Comparison of ENCODE assay signal across 13 cellular contexts in the genomic region with DNA sequence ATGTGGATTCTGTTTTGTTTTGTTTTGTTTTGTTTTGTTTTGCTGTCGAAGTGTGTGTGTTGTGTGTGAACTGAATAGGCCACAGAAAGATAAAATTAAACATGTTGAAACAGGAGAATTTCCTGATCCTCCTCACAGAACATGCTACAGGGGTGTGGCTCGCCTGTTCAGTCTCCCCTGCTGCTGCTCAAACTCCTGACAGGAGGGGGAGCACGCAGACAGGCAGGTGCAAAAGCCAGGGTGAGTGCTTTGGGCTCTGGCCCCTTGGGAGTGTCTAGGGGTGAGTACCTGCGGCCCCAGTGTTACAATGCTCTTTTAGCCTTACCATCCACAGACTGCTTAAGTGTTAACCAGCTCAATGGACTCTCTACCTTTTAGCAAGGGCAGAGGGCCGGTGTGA.
DNase-seq lines count a peak whose midpoint lies in the region; ATAC-seq and TF ChIP-seq lines count a peak whose summit lies in the region.
"Had no signal": no experiment of that assay in that cellular context is flagged by ENCODE, and none has a peak within 500 bp of the region (broad histone marks: within the 10 kb centered on the region; RNA-seq: fewer than 3 reads in every experiment).

No MANE protein-coding gene starts in this region.

- H3K9me3 ChIP-seq in endodermal cell (ENCODE audit: control insufficient read depth, low read length) (no peaks in the 10 kb centered on the region), esophagus squamous epithelium (no peaks in the 10 kb centered on the region)
- H3K9me3 ChIP-seq: adrenal gland had no signal

- 0 to 61% methylated on average over 1 to 5 of the region's 5 CpGs for WGBS in endodermal cell (ENCODE audit: insufficient coverage in 1 of 2, insufficient read length in 1 of 2), 2 experiments
- WGBS in esophagus squamous epithelium, 2 donors: 29 to 34% methylated on average over 5 of the region's 5 CpGs

- ATAC-seq in GM21367 (IDR thresholded peaks at IDR 0.05; ENCODE audit: unreplicated experiment) (peak; percentile 84), HG03442 (IDR thresholded peaks at IDR 0.05; ENCODE audit: unreplicated experiment) (peak; percentile 82)

- H3K36me3 Mint-ChIP-seq in endodermal cell (ENCODE audit: low read depth): no peaks in the 10 kb centered on the region
- H3K36me3 Mint-ChIP-seq: CD4-positive, CD25-positive, alpha-beta regulatory T cell had no signal

- TF ChIP-seq CTCF in GM12865 (IDR thresholded peaks at IDR 0.05; ENCODE audit: insufficient read depth, low read depth, low read length, missing control alignments) (peak; percentile 27), endodermal cell (conservative IDR thresholded peaks at IDR 0.05) (peak; percentile 52), esophagus squamous epithelium (IDR thresholded peaks at IDR 0.05) (peak in 1 of 6 experiments; percentile 34)

- H3K4me1 ChIP-seq in endodermal cell (ENCODE audit: control insufficient read depth, insufficient read depth, low read length) (no peaks in the 10 kb centered on the region), esophagus squamous epithelium (no peaks in the 10 kb centered on the region)
- H3K4me1 ChIP-seq: adrenal gland had no signal

- H3K27me3 ChIP-seq in endodermal cell (ENCODE audit: control insufficient read depth, insufficient read depth, low read length, poor library complexity, severe bottlenecking) (no peaks in the 10 kb centered on the region), esophagus squamous epithelium (no peaks in the 10 kb centered on the region)
- H3K27me3 ChIP-seq: adrenal gland had no signal

- no peaks in the 10 kb centered on the region for H3K4me1 Mint-ChIP-seq in endodermal cell
- H3K4me1 Mint-ChIP-seq: CD4-positive, CD25-positive, alpha-beta regulatory T cell had no signal

- H3K27me3 Mint-ChIP-seq in endodermal cell (ENCODE audit: insufficient read depth): no peaks in the 10 kb centered on the region
- H3K27me3 Mint-ChIP-seq: CD4-positive, CD25-positive, alpha-beta regulatory T cell had no signal

- peak; percentile 43 for DNase-seq in GM12865 (ENCODE audit: low read depth)
- DNase-seq in endodermal cell: peak; percentile 72
- DNase-seq in ecto neural progenitor cell (ENCODE audit: low spot score): no peak
- no peak for DNase-seq in GDM1 (lab: John Stamatoyannopoulos, UW)
- no peak for DNase-seq in T-helper 1 cell
- DNase-seq in esophagus squamous epithelium (lab: John Stamatoyannopoulos, UW): no peak
- DNase-seq: activated CD8-positive, alpha-beta memory T cell treated with anti-CD3 and anti-CD28 coated beads for 24 hours; adrenal gland; CD4-positive, CD25-positive, alpha-beta regulatory T cell; effector CD8-positive, alpha-beta T cell; SW 1271 had no signal

- H3K27ac ChIP-seq in endodermal cell (ENCODE audit: low read depth, low read length): no peak overlapping the region
- H3K27ac ChIP-seq in esophagus squamous epithelium: no peak overlapping the region
- H3K27ac ChIP-seq: adrenal gland had no signal

- H3K36me3 ChIP-seq in endodermal cell (ENCODE audit: control insufficient read depth, insufficient read depth, low read length): no peaks in the 10 kb centered on the region
- H3K36me3 ChIP-seq in esophagus squamous epithelium: no peaks in the 10 kb centered on the region
- H3K36me3 ChIP-seq: adrenal gland had no signal

- no peak overlapping the region for H3K27ac Mint-ChIP-seq in endodermal cell
- H3K27ac Mint-ChIP-seq: CD4-positive, CD25-positive, alpha-beta regulatory T cell had no signal

- no peak overlapping the region for H3K9ac ChIP-seq in endodermal cell (ENCODE audit: extremely low read depth, low read length, poor library complexity, severe bottlenecking)

- H3K9me3 Mint-ChIP-seq in endodermal cell: no peaks in the 10 kb centered on the region

- H3K4me3 Mint-ChIP-seq in endodermal cell: no peak overlapping the region
- H3K4me3 Mint-ChIP-seq: CD4-positive, CD25-positive, alpha-beta regulatory T cell had no signal

- H3K4me3 ChIP-seq in GM12865 (ENCODE audit: low read depth, low read length) (no peak overlapping the region), endodermal cell (ENCODE audit: low read length) (no peak overlapping the region), esophagus squamous epithelium (no peak overlapping the region)
- H3K4me3 ChIP-seq: adrenal gland had no signal

- intact Hi-C loops in esophagus squamous epithelium (cut with DNase I): no loop called here

- no peak for TF ChIP-seq POLR2A in esophagus squamous epithelium (IDR thresholded peaks at IDR 0.05)

Comparison
In these comparisons a context has a peak if more than half of its experiments do, and no peak if none do; other contexts are left out.
1. DNase-seq: peak in GM12865 (single experiment) and endodermal cell (single experiment); none in ecto neural progenitor cell (single experiment), GDM1 (single experiment), T-helper 1 cell (0 of 5) and esophagus squamous epithelium (single experiment).